ENCODE assay signal across 1 cellular context in genomic region chr5:67985686-67986387, GRCh38.
TF ChIP-seq lines count a peak whose summit lies in the region.

No MANE protein-coding gene starts in this region.

TF ChIP-seq in GM23338, 12 proteins besides CTCF, POLR2A, EP300 and RAD21 (continued from another document):
- TF ChIP-seq, protein P1, sequence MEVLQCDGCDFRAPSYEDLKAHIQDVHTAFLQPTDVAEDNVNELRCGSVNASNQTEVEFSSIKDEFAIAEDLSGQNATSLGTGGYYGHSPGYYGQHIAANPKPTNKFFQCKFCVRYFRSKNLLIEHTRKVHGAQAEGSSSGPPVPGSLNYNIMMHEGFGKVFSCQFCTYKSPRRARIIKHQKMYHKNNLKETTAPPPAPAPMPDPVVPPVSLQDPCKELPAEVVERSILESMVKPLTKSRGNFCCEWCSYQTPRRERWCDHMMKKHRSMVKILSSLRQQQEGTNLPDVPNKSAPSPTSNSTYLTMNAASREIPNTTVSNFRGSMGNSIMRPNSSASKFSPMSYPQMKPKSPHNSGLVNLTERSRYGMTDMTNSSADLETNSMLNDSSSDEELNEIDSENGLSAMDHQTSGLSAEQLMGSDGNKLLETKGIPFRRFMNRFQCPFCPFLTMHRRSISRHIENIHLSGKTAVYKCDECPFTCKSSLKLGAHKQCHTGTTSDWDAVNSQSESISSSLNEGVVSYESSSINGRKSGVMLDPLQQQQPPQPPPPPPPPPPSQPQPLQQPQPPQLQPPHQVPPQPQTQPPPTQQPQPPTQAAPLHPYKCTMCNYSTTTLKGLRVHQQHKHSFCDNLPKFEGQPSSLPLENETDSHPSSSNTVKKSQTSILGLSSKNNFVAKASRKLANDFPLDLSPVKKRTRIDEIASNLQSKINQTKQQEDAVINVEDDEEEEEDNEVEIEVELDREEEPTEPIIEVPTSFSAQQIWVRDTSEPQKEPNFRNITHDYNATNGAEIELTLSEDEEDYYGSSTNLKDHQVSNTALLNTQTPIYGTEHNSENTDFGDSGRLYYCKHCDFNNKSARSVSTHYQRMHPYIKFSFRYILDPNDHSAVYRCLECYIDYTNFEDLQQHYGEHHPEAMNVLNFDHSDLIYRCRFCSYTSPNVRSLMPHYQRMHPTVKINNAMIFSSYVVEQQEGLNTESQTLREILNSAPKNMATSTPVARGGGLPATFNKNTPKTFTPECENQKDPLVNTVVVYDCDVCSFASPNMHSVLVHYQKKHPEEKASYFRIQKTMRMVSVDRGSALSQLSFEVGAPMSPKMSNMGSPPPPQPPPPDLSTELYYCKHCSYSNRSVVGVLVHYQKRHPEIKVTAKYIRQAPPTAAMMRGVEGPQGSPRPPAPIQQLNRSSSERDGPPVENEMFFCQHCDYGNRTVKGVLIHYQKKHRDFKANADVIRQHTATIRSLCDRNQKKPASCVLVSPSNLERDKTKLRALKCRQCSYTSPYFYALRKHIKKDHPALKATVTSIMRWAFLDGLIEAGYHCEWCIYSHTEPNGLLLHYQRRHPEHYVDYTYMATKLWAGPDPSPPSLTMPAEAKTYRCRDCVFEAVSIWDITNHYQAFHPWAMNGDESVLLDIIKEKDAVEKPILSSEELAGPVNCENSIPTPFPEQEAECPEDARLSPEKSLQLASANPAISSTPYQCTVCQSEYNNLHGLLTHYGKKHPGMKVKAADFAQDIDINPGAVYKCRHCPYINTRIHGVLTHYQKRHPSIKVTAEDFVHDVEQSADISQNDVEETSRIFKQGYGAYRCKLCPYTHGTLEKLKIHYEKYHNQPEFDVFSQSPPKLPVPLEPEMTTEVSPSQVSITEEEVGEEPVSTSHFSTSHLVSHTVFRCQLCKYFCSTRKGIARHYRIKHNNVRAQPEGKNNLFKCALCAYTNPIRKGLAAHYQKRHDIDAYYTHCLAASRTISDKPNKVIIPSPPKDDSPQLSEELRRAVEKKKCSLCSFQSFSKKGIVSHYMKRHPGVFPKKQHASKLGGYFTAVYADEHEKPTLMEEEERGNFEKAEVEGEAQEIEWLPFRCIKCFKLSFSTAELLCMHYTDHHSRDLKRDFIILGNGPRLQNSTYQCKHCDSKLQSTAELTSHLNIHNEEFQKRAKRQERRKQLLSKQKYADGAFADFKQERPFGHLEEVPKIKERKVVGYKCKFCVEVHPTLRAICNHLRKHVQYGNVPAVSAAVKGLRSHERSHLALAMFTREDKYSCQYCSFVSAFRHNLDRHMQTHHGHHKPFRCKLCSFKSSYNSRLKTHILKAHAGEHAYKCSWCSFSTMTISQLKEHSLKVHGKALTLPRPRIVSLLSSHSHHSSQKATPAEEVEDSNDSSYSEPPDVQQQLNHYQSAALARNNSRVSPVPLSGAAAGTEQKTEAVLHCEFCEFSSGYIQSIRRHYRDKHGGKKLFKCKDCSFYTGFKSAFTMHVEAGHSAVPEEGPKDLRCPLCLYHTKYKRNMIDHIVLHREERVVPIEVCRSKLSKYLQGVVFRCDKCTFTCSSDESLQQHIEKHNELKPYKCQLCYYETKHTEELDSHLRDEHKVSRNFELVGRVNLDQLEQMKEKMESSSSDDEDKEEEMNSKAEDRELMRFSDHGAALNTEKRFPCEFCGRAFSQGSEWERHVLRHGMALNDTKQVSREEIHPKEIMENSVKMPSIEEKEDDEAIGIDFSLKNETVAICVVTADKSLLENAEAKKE (CRISPR knock-in tag; IDR thresholded peaks at IDR 0.05): no peak
- no peak for TF ChIP-seq EZH2 (IDR thresholded peaks at IDR 0.05; ENCODE audit: low read depth, unreplicated experiment)
- TF ChIP-seq, protein P2, sequence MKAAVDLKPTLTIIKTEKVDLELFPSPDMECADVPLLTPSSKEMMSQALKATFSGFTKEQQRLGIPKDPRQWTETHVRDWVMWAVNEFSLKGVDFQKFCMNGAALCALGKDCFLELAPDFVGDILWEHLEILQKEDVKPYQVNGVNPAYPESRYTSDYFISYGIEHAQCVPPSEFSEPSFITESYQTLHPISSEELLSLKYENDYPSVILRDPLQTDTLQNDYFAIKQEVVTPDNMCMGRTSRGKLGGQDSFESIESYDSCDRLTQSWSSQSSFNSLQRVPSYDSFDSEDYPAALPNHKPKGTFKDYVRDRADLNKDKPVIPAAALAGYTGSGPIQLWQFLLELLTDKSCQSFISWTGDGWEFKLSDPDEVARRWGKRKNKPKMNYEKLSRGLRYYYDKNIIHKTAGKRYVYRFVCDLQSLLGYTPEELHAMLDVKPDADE (IDR thresholded peaks at IDR 0.05): no peak
- no peak for TF ChIP-seq STAT1 (IDR thresholded peaks at IDR 0.05; ENCODE audit: unreplicated experiment)
- no peak for TF ChIP-seq ZNF331 (CRISPR knock-in tag; IDR thresholded peaks at IDR 0.05; ENCODE audit: low read depth)
- no peak for TF ChIP-seq CREB1 (CRISPR knock-in tag; IDR thresholded peaks at IDR 0.05; ENCODE audit: low read depth)
- no peak for TF ChIP-seq JUNB (IDR thresholded peaks at IDR 0.05; ENCODE audit: unreplicated experiment)
- no peak for TF ChIP-seq EZH2phosphoT487 (IDR thresholded peaks at IDR 0.05; ENCODE audit: unreplicated experiment)
- TF ChIP-seq NANOG (IDR thresholded peaks at IDR 0.05; ENCODE audit: borderline replicate concordance): no peak
- TF ChIP-seq ZNF114 (CRISPR knock-in tag; IDR thresholded peaks at IDR 0.05): no peak
